ENCODE assay signal across 23 cellular contexts in the genomic region with DNA sequence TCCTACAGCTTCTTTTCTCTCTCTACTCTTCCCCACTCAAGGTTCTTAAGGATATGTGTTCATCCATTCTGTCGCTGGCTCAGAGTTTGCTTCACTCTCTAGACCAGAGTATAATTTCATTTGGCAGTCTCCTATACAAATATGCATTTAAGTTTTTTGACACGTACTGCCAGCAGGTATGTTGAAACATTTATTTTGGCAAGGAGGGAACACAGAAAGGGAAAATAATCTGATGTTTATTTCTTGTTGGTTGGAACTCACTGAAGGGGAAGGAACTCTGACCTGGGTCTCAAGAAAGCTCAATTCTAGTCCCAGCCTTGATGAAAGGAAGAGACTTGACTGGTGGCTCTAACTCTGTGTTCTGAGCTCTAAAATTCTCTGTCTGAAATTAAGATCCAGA.
"Had no signal": no experiment of that assay in that cellular context is flagged by ENCODE, and none has a peak within 500 bp of the region (broad histone marks: within the 10 kb centered on the region; RNA-seq: fewer than 3 reads in every experiment).

No MANE protein-coding gene starts in this region.

- DNase-seq: colonic mucosa; effector CD8-positive, alpha-beta T cell; hypothalamus; kidney; left lung; naive thymus-derived CD8-positive, alpha-beta T cell; nephron progenitor cell; nucleus accumbens; ovary; posterior cingulate gyrus; psoas muscle; right cardiac atrium; sigmoid colon; stimulated activated CD4-positive, alpha-beta T cell treated with anti-CD3 and anti-CD28 coated beads, Interleukin-2, amount 100 ng/mL, for 24 hours; stimulated activated CD4-positive, alpha-beta T cell treated with anti-CD3 and anti-CD28 coated beads, Interleukin-4, amount 100 ng/mL, for 24 hours; stimulated activated naive CD4-positive, alpha-beta T cell treated with Interleukin-2 at 50 U/mL for 16 hours; stomach; testis; tibial artery had no signal

- H3K4me3 ChIP-seq: colonic mucosa, esophagus muscularis mucosa, left lung, ovary, psoas muscle, sigmoid colon, stomach, testis, tibial artery had no signal

- H3K27me3 ChIP-seq: colonic mucosa, esophagus muscularis mucosa, left lung, ovary, sigmoid colon, stomach, testis, tibial artery had no signal

- H3K4me3 Mint-ChIP-seq: dendritic cell treated with granulocyte-macrophage colony-stimulating factor and Interleukin-4, amounts not matched to agents 40 ng/mL and 50 ng/mL, for 4 days; naive thymus-derived CD8-positive, alpha-beta T cell; nephron progenitor cell; stimulated activated effector memory CD8-positive, alpha-beta T cell treated with anti-CD3 and anti-CD28 coated beads, Interleukin-12 subunit alpha, Interleukin-12 subunit beta, amount 100 ng/mL, for 72 hours; type B pancreatic cell had no signal

- H3K4me1 Mint-ChIP-seq: naive thymus-derived CD8-positive, alpha-beta T cell; nephron progenitor cell; stimulated activated effector memory CD8-positive, alpha-beta T cell treated with anti-CD3 and anti-CD28 coated beads, Interleukin-12 subunit alpha, Interleukin-12 subunit beta, amount 100 ng/mL, for 72 hours had no signal

- H3K9me3 Mint-ChIP-seq: dendritic cell treated with granulocyte-macrophage colony-stimulating factor and Interleukin-4, amounts not matched to agents 40 ng/mL and 50 ng/mL, for 4 days; nephron progenitor cell; stimulated activated effector memory CD8-positive, alpha-beta T cell treated with anti-CD3 and anti-CD28 coated beads, Interleukin-12 subunit alpha, Interleukin-12 subunit beta, amount 100 ng/mL, for 72 hours; type B pancreatic cell had no signal

- ATAC-seq: left lung; naive thymus-derived CD8-positive, alpha-beta T cell; psoas muscle; right cardiac atrium; stimulated activated effector memory CD8-positive, alpha-beta T cell treated with anti-CD3 and anti-CD28 coated beads, Interleukin-12 subunit alpha, Interleukin-12 subunit beta, amount 100 ng/mL, for 72 hours had no signal

- H3K4me1 ChIP-seq: colonic mucosa, esophagus muscularis mucosa, left lung, psoas muscle, sigmoid colon, stomach, testis, tibial artery had no signal

- H3K27ac Mint-ChIP-seq: dendritic cell treated with granulocyte-macrophage colony-stimulating factor and Interleukin-4, amounts not matched to agents 40 ng/mL and 50 ng/mL, for 4 days; naive thymus-derived CD8-positive, alpha-beta T cell; nephron progenitor cell; stimulated activated effector memory CD8-positive, alpha-beta T cell treated with anti-CD3 and anti-CD28 coated beads, Interleukin-12 subunit alpha, Interleukin-12 subunit beta, amount 100 ng/mL, for 72 hours; type B pancreatic cell had no signal

- H3K27me3 Mint-ChIP-seq: dendritic cell treated with granulocyte-macrophage colony-stimulating factor and Interleukin-4, amounts not matched to agents 40 ng/mL and 50 ng/mL, for 4 days; naive thymus-derived CD8-positive, alpha-beta T cell had no signal

- H3K36me3 ChIP-seq: colonic mucosa, esophagus muscularis mucosa, ovary, sigmoid colon, tibial artery had no signal

- H3K27ac ChIP-seq: colonic mucosa, esophagus muscularis mucosa, left lung, ovary, psoas muscle, sigmoid colon, stomach, testis, tibial artery had no signal

- H3K9me3 ChIP-seq: colonic mucosa, esophagus muscularis mucosa, left lung, ovary, psoas muscle, sigmoid colon, stomach, testis, tibial artery had no signal
